In genomic region chr6:87473419-87473903, GRCh38 we compare ENCODE assay signal across 8 cellular contexts. TPM values are rescaled to one million over a fixed set of nuclear protein-coding genes. Genes with fewer than 3 reads are reported as not detected.
DNase-seq lines count a peak whose midpoint lies in the region; ATAC-seq, FAIRE-seq and TF ChIP-seq lines count a peak whose summit lies in the region.

No MANE protein-coding gene starts in this region.

- no peak for FAIRE-seq in kidney (lab: Jason Lieb, UNC)

- no peaks in the 10 kb centered on the region for H3K27me3 Mint-ChIP-seq in CD8-positive, alpha-beta T cell (ENCODE audit: low read depth)
- H3K27me3 Mint-ChIP-seq in MCF 10A (ENCODE audit: insufficient read depth, unreplicated experiment) = peaks cover under 1% of the 10 kb centered on the region
- H3K27me3 Mint-ChIP-seq in stimulated activated memory B cell treated with anti-CD40 and anti-IgM and Interleukin-4, amounts not matched to agents 10 μg/mL and 1 μg/mL and 100 μg/mL, for 72 hours = peaks cover 3% of the 10 kb centered on the region

- no peaks in the 10 kb centered on the region for H3K9me2 ChIP-seq in PC-3 (replicated peaks; ENCODE audit: low read length)

- peaks cover 15% of the 10 kb centered on the region for H3K4me1 ChIP-seq in CD8-positive, alpha-beta T cell (ENCODE audit: insufficient read depth, low read length)
- H3K4me1 ChIP-seq in PC-3 (ENCODE audit: insufficient read depth, low read length) (peaks cover 5% of the 10 kb centered on the region; the same call in 1 of the 2 replicates), kidney (ENCODE audit: control insufficient read depth in 1 of 2, insufficient read depth in 1 of 2, low read depth in 1 of 2, low read length in 2 of 2) (peaks cover 5% of the 10 kb centered on the region in 2 donors)

- ATAC-seq in CD8-positive, alpha-beta T cell = peak; percentile 67
- ATAC-seq in GM19023 (IDR thresholded peaks at IDR 0.05; ENCODE audit: unreplicated experiment) (peak; percentile 68), HG03135 (IDR thresholded peaks at IDR 0.05; ENCODE audit: unreplicated experiment) (peak; percentile 68), PC-3 (peak; percentile 39)
- ATAC-seq in stimulated activated memory B cell treated with anti-CD40 and anti-IgM and Interleukin-4, amounts not matched to agents 10 μg/mL and 1 μg/mL and 100 μg/mL, for 72 hours = peak; percentile 86

- H3K27me3 ChIP-seq in CD8-positive, alpha-beta T cell (ENCODE audit: insufficient read depth, low read length) = no peaks in the 10 kb centered on the region
- no peaks in the 10 kb centered on the region for H3K27me3 ChIP-seq in PC-3 (ENCODE audit: low read length)

- TF ChIP-seq CTCF in CD8-positive, alpha-beta T cell (IDR thresholded peaks at IDR 0.05) = no peak
- TF ChIP-seq CTCF in PC-3 (conservative IDR thresholded peaks at IDR 0.05; ENCODE audit: low read depth, low read length) (no peak), MCF 10A (IDR thresholded peaks at IDR 0.05; ENCODE audit: unreplicated experiment) (no peak), kidney (IDR thresholded peaks at IDR 0.05; ENCODE audit: borderline replicate concordance, extremely low read depth, insufficient read depth) (no peak)

- no peaks in the 10 kb centered on the region for H3K9me3 Mint-ChIP-seq in CD8-positive, alpha-beta T cell
- no peaks in the 10 kb centered on the region for H3K9me3 Mint-ChIP-seq in MCF 10A (ENCODE audit: unreplicated experiment)
- no peaks in the 10 kb centered on the region for H3K9me3 Mint-ChIP-seq in stimulated activated memory B cell treated with anti-CD40 and anti-IgM and Interleukin-4, amounts not matched to agents 10 μg/mL and 1 μg/mL and 100 μg/mL, for 72 hours

- H3K27ac Mint-ChIP-seq in CD8-positive, alpha-beta T cell = peak overlapping the region; percentile 100
- H3K27ac Mint-ChIP-seq in MCF 10A (ENCODE audit: low read depth, unreplicated experiment) = peak overlapping the region; percentile 98
- H3K27ac Mint-ChIP-seq in stimulated activated memory B cell treated with anti-CD40 and anti-IgM and Interleukin-4, amounts not matched to agents 10 μg/mL and 1 μg/mL and 100 μg/mL, for 72 hours = peak overlapping the region; percentile 94

- peak overlapping the region; percentile 86 for H3K4me2 ChIP-seq in PC-3 (ENCODE audit: low read length)

- H3K36me3 ChIP-seq in CD8-positive, alpha-beta T cell (ENCODE audit: insufficient read depth, low read length) = peaks cover 7% of the 10 kb centered on the region
- H3K36me3 ChIP-seq in PC-3 (ENCODE audit: low read depth, low read length) (peaks cover 12% of the 10 kb centered on the region), kidney (ENCODE audit: control insufficient read depth in 1 of 2, insufficient read depth in 2 of 2, low read length in 2 of 2) (no peaks in the 10 kb centered on the region)

- no peaks in the 10 kb centered on the region for H3K9me3 ChIP-seq in CD8-positive, alpha-beta T cell (ENCODE audit: low read length)
- H3K9me3 ChIP-seq in PC-3 (ENCODE audit: low read length) = no peaks in the 10 kb centered on the region
- H3K9me3 ChIP-seq in kidney (ENCODE audit: control insufficient read depth in 1 of 2, low read length in 2 of 2) = no peaks in the 10 kb centered on the region

- peak overlapping the region; percentile 97 for H3K27ac ChIP-seq in CD8-positive, alpha-beta T cell (ENCODE audit: low read depth, low read length)
- H3K27ac ChIP-seq in PC-3 (ENCODE audit: low read length) = no peak overlapping the region
- peak overlapping the region in 1 of 2 donors; percentile 98 for H3K27ac ChIP-seq in kidney (ENCODE audit: low read depth in 2 of 2, low read length in 2 of 2)

- H3K9ac ChIP-seq in PC-3 (ENCODE audit: low read length) (peak overlapping the region; percentile 85), kidney (ENCODE audit: low read length in 2 of 2) (peak overlapping the region; percentile 85 to 93)

- H2AFZ ChIP-seq in PC-3 (ENCODE audit: low read length) = peak overlapping the region; percentile 99

- H3K4me3 ChIP-seq in CD8-positive, alpha-beta T cell (ENCODE audit: low read depth, low read length) = peak overlapping the region; percentile 96
- H3K4me3 ChIP-seq in PC-3 (ENCODE audit: low read length) = peak overlapping the region; percentile 95
- peak overlapping the region; percentile 96 to 98 for H3K4me3 ChIP-seq in kidney (ENCODE audit: low read length in 2 of 2)

- intact Hi-C loops in CD8-positive, alpha-beta T cell (cut with DNase I, micrococcal nuclease) = loop anchor here (1.0 to 5.0 kb wide), 8 partner anchors 65 to 1607 kb away; partner anchors contain the start of genes AKIRIN2 (in 2 of the 2), PNRC1 (in 1 of the 2), RARS2 (in 1 of the 2) and RNGTT (in 1 of the 2)
- intact Hi-C loops in PC-3 (cut with micrococcal nuclease) = loop anchor here (5.0 kb wide), 1 partner anchor 66 kb away; the partner anchor contains the start of gene CFAP206
- intact Hi-C loops in MCF 10A (cut with micrococcal nuclease) = loop anchor here (2.0 to 10.0 kb wide), 4 partner anchors 65 to 339 kb away; partner anchors contain the start of gene SMIM8
- intact Hi-C loops in kidney (cut with DNase I) = no loop called here

- H3K36me3 Mint-ChIP-seq in CD8-positive, alpha-beta T cell = peaks cover 12% of the 10 kb centered on the region
- peaks cover 10% of the 10 kb centered on the region for H3K36me3 Mint-ChIP-seq in MCF 10A (ENCODE audit: insufficient read depth, unreplicated experiment)
- peaks cover 8% of the 10 kb centered on the region for H3K36me3 Mint-ChIP-seq in stimulated activated memory B cell treated with anti-CD40 and anti-IgM and Interleukin-4, amounts not matched to agents 10 μg/mL and 1 μg/mL and 100 μg/mL, for 72 hours

- BruUV-seq in PC-3 (replicated peaks; lab: Mats Ljungman, UMichigan) = no TSS peak
- no TSS peak for BruUV-seq in MCF 10A (replicated peaks; lab: Mats Ljungman, UMichigan)

- DNase-seq in CD8-positive, alpha-beta T cell = peak in 3 of 7 experiments; percentile 33 to 69 (median 61)
- DNase-seq in PC-3 (peak; percentile 26), MCF 10A (ENCODE audit: unreplicated experiment) (peak; percentile 65), kidney (no peak), activated gamma-delta T cell treated with Interleukin-2 at 50 U/mL for 16 hours (no peak)

- POLR2A ChIA-PET in CD8-positive, alpha-beta T cell (lab: Charles Lee) = interaction anchor here (1.6 kb wide), 1 partner anchor 116 kb away, joined by 4 read pairs; the partner anchor contains the start of genes ORC3 and RARS2
- POLR2A ChIA-PET in PC-3 (lab: Charles Lee; ENCODE audit: unreplicated experiment) (no interaction called here), MCF 10A (lab: Yijun Ruan, JAX) (interaction anchor here (1.0 to 3.6 kb wide), 9 partner anchors 12 to 318 kb away, joined by 3 to 28 read pairs (median 5); partner anchors contain the start of genes AKIRIN2, CFAP206, ORC3 and RARS2)

- no peaks in the 10 kb centered on the region for H4K20me1 ChIP-seq in PC-3 (ENCODE audit: low read length)

- peaks cover 30% of the 10 kb centered on the region for H3K79me2 ChIP-seq in PC-3 (ENCODE audit: low read length)

- CTCF ChIA-PET in CD8-positive, alpha-beta T cell (lab: Charles Lee) = interaction anchor here (1.4 kb wide), 2 partner anchors 152 to 334 kb away, joined by 3 read pairs; no protein-coding TSS in a partner anchor
- CTCF ChIA-PET in PC-3 (lab: Charles Lee) (no interaction called here), MCF 10A (lab: Yijun Ruan, JAX) (interaction anchor here (0.6 kb wide), 1 partner anchor 335 kb away, joined by 3 read pairs; no protein-coding TSS in a partner anchor)

- H3F3A ChIP-seq in PC-3 (ENCODE audit: low read length, unreplicated experiment) = no peaks in the 10 kb centered on the region

- H3K4me3 Mint-ChIP-seq in CD8-positive, alpha-beta T cell = peak overlapping the region; percentile 99
- peak overlapping the region; percentile 93 for H3K4me3 Mint-ChIP-seq in MCF 10A (ENCODE audit: unreplicated experiment)
- peak overlapping the region; percentile 96 for H3K4me3 Mint-ChIP-seq in stimulated activated memory B cell treated with anti-CD40 and anti-IgM and Interleukin-4, amounts not matched to agents 10 μg/mL and 1 μg/mL and 100 μg/mL, for 72 hours

- H3K4me1 Mint-ChIP-seq in CD8-positive, alpha-beta T cell (ENCODE audit: low read depth) = peaks cover 18% of the 10 kb centered on the region
- H3K4me1 Mint-ChIP-seq in MCF 10A (ENCODE audit: insufficient read depth, unreplicated experiment) = peaks cover 8% of the 10 kb centered on the region
- peaks cover 15% of the 10 kb centered on the region for H3K4me1 Mint-ChIP-seq in stimulated activated memory B cell treated with anti-CD40 and anti-IgM and Interleukin-4, amounts not matched to agents 10 μg/mL and 1 μg/mL and 100 μg/mL, for 72 hours

RNA-seq across cellular contexts. Expression of gene SLC35A1, which starts 0.7 kb away (rescaled TPM):
- total RNA-seq in CD8-positive, alpha-beta T cell = 1 to 10 TPM; 4.3 to 4.9 TPM
- total RNA-seq in PC-3 (2014; rRNA removed) (7.4 and 9.9 TPM in 2 replicates), MCF 10A (2022) (10.3 and 12.1 TPM in 2 replicates), kidney (20.4 TPM)
- 18.1 TPM for polyA plus RNA-seq in kidney (ENCODE audit: insufficient read depth, low read depth, low replicate concordance)

Comparison
In these comparisons a context has a peak if more than half of its experiments do, and no peak if none do; other contexts are left out.
1. DNase-seq: peak in PC-3 (single experiment) and MCF 10A (single experiment); none in kidney (single experiment) and activated gamma-delta T cell treated with Interleukin-2 at 50 U/mL for 16 hours (single experiment).
2. Peak in every context shown above with its lines, with median percentiles within 50 percentile points of each other: ATAC-seq, H3K4me3 ChIP-seq, H3K27ac Mint-ChIP-seq and H3K4me3 Mint-ChIP-seq.